ENCODE assay signal across 11 cellular contexts in the genomic region with DNA sequence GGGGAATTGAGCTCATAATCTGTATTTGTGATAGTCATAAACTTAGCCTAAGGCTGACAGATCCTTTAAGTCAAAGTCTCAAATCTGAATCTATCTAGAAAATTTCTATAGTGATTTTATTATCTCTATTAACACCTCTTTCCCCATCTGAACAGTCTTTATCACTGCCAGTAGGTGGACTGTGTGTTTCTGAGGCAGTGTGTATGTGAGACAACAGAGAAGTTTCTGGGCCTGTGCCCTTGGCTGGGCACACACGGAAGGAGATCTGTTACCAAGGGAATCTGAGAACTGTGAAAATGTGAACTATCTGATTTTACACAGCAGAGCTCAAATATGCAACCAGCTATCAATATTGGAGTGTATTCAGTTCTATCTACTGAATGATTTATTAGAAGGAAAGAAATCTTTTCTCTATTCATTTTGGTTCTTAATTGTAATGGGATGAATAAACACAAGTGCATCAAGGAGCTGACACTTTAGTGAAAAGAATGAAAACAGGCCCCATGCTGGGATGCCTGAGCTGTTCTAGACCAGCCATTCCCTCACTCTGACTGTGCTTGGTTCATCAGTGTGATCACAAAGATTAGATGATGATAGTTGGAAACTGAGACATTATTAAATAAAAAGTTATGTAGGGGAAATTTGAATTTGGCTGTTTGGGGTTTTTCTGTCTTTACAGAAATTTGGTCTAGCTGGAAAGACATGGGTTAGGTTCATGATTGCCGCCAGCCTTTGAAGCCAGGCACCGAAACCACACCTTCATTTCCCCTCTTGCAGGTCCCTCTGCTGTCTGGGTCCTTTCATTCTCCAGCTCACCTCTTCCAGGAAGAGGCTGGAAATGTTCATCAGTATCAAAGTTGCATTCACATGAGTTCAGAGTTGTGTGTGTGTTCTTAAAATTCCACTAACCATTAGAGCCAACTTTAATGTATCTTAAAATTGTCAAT.
DNase-seq lines count a peak whose midpoint lies in the region; ATAC-seq and TF ChIP-seq lines count a peak whose summit lies in the region.
"Had no signal": no experiment of that assay in that cellular context is flagged by ENCODE, and none has a peak within 500 bp of the region (broad histone marks: within the 10 kb centered on the region; RNA-seq: fewer than 3 reads in every experiment).

No MANE protein-coding gene starts in this region.

- H3K27ac ChIP-seq in A673 (ENCODE audit: low read depth, low read length, poor library complexity, severe bottlenecking) (no peak overlapping the region), trophoblast cell (ENCODE audit: low read depth, low read length) (no peak overlapping the region)
- H3K27ac ChIP-seq: KMS-11 had no signal

- ATAC-seq in HG03571 (IDR thresholded peaks at IDR 0.05; ENCODE audit: unreplicated experiment): no peak

- no peak overlapping the region for H2BK12ac ChIP-seq in trophoblast cell (ENCODE audit: low read length)

- no peak overlapping the region for H3K4ac ChIP-seq in trophoblast cell (ENCODE audit: low read depth, low read length)

- H3K4me1 Mint-ChIP-seq in activated naive CD4-positive, alpha-beta T cell treated with anti-CD3 and anti-CD28 coated beads for 36 hours (ENCODE audit: low read depth): peaks cover 74% of the 10 kb centered on the region
- H3K4me1 Mint-ChIP-seq in osteocyte (ENCODE audit: unreplicated experiment): peaks cover 27% of the 10 kb centered on the region

- no CpG with 5 or more reads among the region's 3 CpGs for WGBS in trophoblast cell (ENCODE audit: extremely low coverage, insufficient coverage, insufficient read length)

- DNase-seq in A673 (ENCODE audit: low spot score): peak; percentile 12
- peak; percentile 57 for DNase-seq in OCI-M1 (lab: John Stamatoyannopoulos, UW)
- DNase-seq in activated naive CD4-positive, alpha-beta T cell treated with anti-CD3 and anti-CD28 coated beads for 36 hours: peak; percentile 87
- DNase-seq in osteocyte (ENCODE audit: extremely low spot score, unreplicated experiment): no peak
- DNase-seq in NCI-H345 (lab: John Stamatoyannopoulos, UW): no peak
- DNase-seq in NCI-H2171 treated with DMSO at 0.1 percent for 48 hours (lab: John Stamatoyannopoulos, UW): no peak
- no peak for DNase-seq in trophoblast cell
- DNase-seq: BE2C had no signal

- no peak overlapping the region for H4K91ac ChIP-seq in trophoblast cell (ENCODE audit: low read depth, low read length)

- H3K18ac ChIP-seq in trophoblast cell (ENCODE audit: low read length): no peak overlapping the region

- H2AK5ac ChIP-seq in trophoblast cell (ENCODE audit: low read length): no peak overlapping the region

- POLR2A ChIA-PET in A673 (lab: Charles Lee; ENCODE audit: low non-redundant PET): no interaction called here

- CTCF ChIA-PET in A673 (lab: Charles Lee): no interaction called here
- CTCF ChIA-PET in activated naive CD4-positive, alpha-beta T cell treated with anti-CD3 and anti-CD28 coated beads for 36 hours (lab: Charles Lee): interaction anchor here (0.6 to 2.8 kb wide), 19 partner anchors 11 to 102 kb away, joined by 3 to 26 read pairs (median 4); no protein-coding TSS in a partner anchor

- H3K27ac Mint-ChIP-seq in activated naive CD4-positive, alpha-beta T cell treated with anti-CD3 and anti-CD28 coated beads for 36 hours: peak overlapping the region; percentile 99
- peak overlapping the region; percentile 68 for H3K27ac Mint-ChIP-seq in osteocyte (ENCODE audit: unreplicated experiment)
- H3K27ac Mint-ChIP-seq: dendritic cell treated with granulocyte-macrophage colony-stimulating factor and Interleukin-4, amounts not matched to agents 40 ng/mL and 50 ng/mL, for 4 days had no signal

- H3K4me2 ChIP-seq in trophoblast cell (ENCODE audit: low read length): no peak overlapping the region
- H3K4me2 ChIP-seq: KMS-11 had no signal

- H3K4me1 ChIP-seq in A673 (ENCODE audit: insufficient read depth, low read length, poor library complexity, severe bottlenecking) (no peaks in the 10 kb centered on the region), trophoblast cell (ENCODE audit: control insufficient read depth in 1 of 2, insufficient read depth in 2 of 2, low read length in 2 of 2) (no peaks in the 10 kb centered on the region)
- H3K4me1 ChIP-seq: BE2C had no signal

- no peaks in the 10 kb centered on the region for H3K36me3 Mint-ChIP-seq in activated naive CD4-positive, alpha-beta T cell treated with anti-CD3 and anti-CD28 coated beads for 36 hours (ENCODE audit: low read depth)
- H3K36me3 Mint-ChIP-seq in osteocyte (ENCODE audit: unreplicated experiment): no peaks in the 10 kb centered on the region

- H3K9me3 Mint-ChIP-seq in activated naive CD4-positive, alpha-beta T cell treated with anti-CD3 and anti-CD28 coated beads for 36 hours: no peaks in the 10 kb centered on the region
- H3K9me3 Mint-ChIP-seq in osteocyte (ENCODE audit: unreplicated experiment): no peaks in the 10 kb centered on the region
- H3K9me3 Mint-ChIP-seq: dendritic cell treated with granulocyte-macrophage colony-stimulating factor and Interleukin-4, amounts not matched to agents 40 ng/mL and 50 ng/mL, for 4 days had no signal

- H2BK120ac ChIP-seq in trophoblast cell (ENCODE audit: insufficient read depth, low read length, poor library complexity): no peak overlapping the region

- no peak overlapping the region for H2AFZ ChIP-seq in trophoblast cell (ENCODE audit: insufficient read depth, low read length, poor library complexity)

- H3K79me2 ChIP-seq in trophoblast cell (ENCODE audit: control insufficient read depth, insufficient read depth, low read length, poor library complexity): no peaks in the 10 kb centered on the region

- H4K8ac ChIP-seq in trophoblast cell (ENCODE audit: low read depth, low read length): no peak overlapping the region

- H3K4me3 Mint-ChIP-seq in activated naive CD4-positive, alpha-beta T cell treated with anti-CD3 and anti-CD28 coated beads for 36 hours: peak overlapping the region; percentile 23
- no peak overlapping the region for H3K4me3 Mint-ChIP-seq in osteocyte (ENCODE audit: unreplicated experiment)
- H3K4me3 Mint-ChIP-seq: dendritic cell treated with granulocyte-macrophage colony-stimulating factor and Interleukin-4, amounts not matched to agents 40 ng/mL and 50 ng/mL, for 4 days had no signal

- no peaks in the 10 kb centered on the region for H3K9me3 ChIP-seq in A673 (ENCODE audit: low read depth, low read length, poor library complexity, severe bottlenecking)
- H3K9me3 ChIP-seq in trophoblast cell (ENCODE audit: insufficient read depth, low read depth, low read length): no peaks in the 10 kb centered on the region
- H3K9me3 ChIP-seq: BE2C had no signal

- no peak overlapping the region for H3K9ac ChIP-seq in trophoblast cell (ENCODE audit: low read length)
- H3K9ac ChIP-seq: KMS-11 had no signal

- no peaks in the 10 kb centered on the region for H3K27me3 Mint-ChIP-seq in activated naive CD4-positive, alpha-beta T cell treated with anti-CD3 and anti-CD28 coated beads for 36 hours (ENCODE audit: low read depth)
- H3K27me3 Mint-ChIP-seq in osteocyte (ENCODE audit: unreplicated experiment): no peaks in the 10 kb centered on the region

- no peak overlapping the region for H2BK5ac ChIP-seq in trophoblast cell (ENCODE audit: low read depth, low read length, poor library complexity)

- no peaks in the 10 kb centered on the region for H3K27me3 ChIP-seq in A673 (replicated peaks; ENCODE audit: insufficient read depth, low read depth, low read length, poor library complexity)
- H3K27me3 ChIP-seq in trophoblast cell (ENCODE audit: insufficient read depth, low read length): no peaks in the 10 kb centered on the region
- H3K27me3 ChIP-seq: BE2C had no signal

- H3K79me1 ChIP-seq in trophoblast cell (ENCODE audit: low read length): peaks cover 2% of the 10 kb centered on the region

- H3K14ac ChIP-seq in trophoblast cell (ENCODE audit: low read length): no peak overlapping the region

- no peaks in the 10 kb centered on the region for H3K36me3 ChIP-seq in A673 (ENCODE audit: insufficient read depth, low read length, poor library complexity, severe bottlenecking)
- no peaks in the 10 kb centered on the region for H3K36me3 ChIP-seq in trophoblast cell (ENCODE audit: control insufficient read depth in 1 of 2, insufficient read depth in 2 of 2, low read length in 2 of 2)
- H3K36me3 ChIP-seq: BE2C had no signal

- intact Hi-C loops in A673 (cut with micrococcal nuclease; ENCODE audit: unreplicated experiment): no loop called here
- intact Hi-C loops in activated naive CD4-positive, alpha-beta T cell treated with anti-CD3 and anti-CD28 coated beads for 36 hours (cut with micrococcal nuclease): loop anchor here (1.0 kb wide), 6 partner anchors 8 to 68 kb away; a partner anchor contains a TSS

- TF ChIP-seq CTCF in A673 (conservative IDR thresholded peaks at IDR 0.05; ENCODE audit: low read depth, low read length) (no peak), osteocyte (IDR thresholded peaks at IDR 0.05) (peak; percentile 24)

- H3K4me3 ChIP-seq in A673 (ENCODE audit: low read depth, low read length, poor library complexity, severe bottlenecking): no peak overlapping the region
- H3K4me3 ChIP-seq in trophoblast cell (ENCODE audit: low read depth, low read length): no peak overlapping the region

- no TSS peak for BruUV-seq in A673 (replicated peaks; lab: Mats Ljungman, UMichigan)

- no peak overlapping the region for H4K12ac ChIP-seq in trophoblast cell (ENCODE audit: low read depth, low read length)

- no peak overlapping the region for H3K23ac ChIP-seq in trophoblast cell (ENCODE audit: low read length)

Comparison
In these comparisons a context has a peak if more than half of its experiments do, and no peak if none do; other contexts are left out.
1. DNase-seq: peak in A673 (single experiment), OCI-M1 (single experiment) and activated naive CD4-positive, alpha-beta T cell treated with anti-CD3 and anti-CD28 coated beads for 36 hours (single experiment); none in osteocyte (single experiment), NCI-H345 (single experiment), NCI-H2171 treated with DMSO at 0.1 percent for 48 hours (single experiment) and trophoblast cell (0 of 2).